8 cellular contexts compared by ENCODE assay signal in genomic region chr2:208013285-208013920, GRCh38. TPM values are rescaled to one million over a fixed set of nuclear protein-coding genes. Genes with fewer than 3 reads are reported as not detected.
DNase-seq lines count a peak whose midpoint lies in the region; ATAC-seq and TF ChIP-seq lines count a peak whose summit lies in the region.
"Not testable (repeated sequence)": the region's sequence is repeated elsewhere in the genome, so short reads cannot be mapped to it uniquely, and the experiment has no call there.

No MANE protein-coding gene starts in this region.

- H3K27me3 Mint-ChIP-seq in endodermal cell (ENCODE audit: insufficient read depth) = not testable (repeated sequence)

- H3K4me2 ChIP-seq in trophoblast cell (ENCODE audit: low read length) = peak overlapping the region; percentile 4

- H2BK12ac ChIP-seq in trophoblast cell (ENCODE audit: low read length) = not testable (repeated sequence)

- H2BK120ac ChIP-seq in trophoblast cell (ENCODE audit: insufficient read depth, low read length, poor library complexity) = not testable (repeated sequence)

- peaks cover 31 to 41% of the 10 kb centered on the region in 2 donors for H3K4me1 ChIP-seq in adrenal gland (replicated peaks in 1 of 2)
- H3K4me1 ChIP-seq in endodermal cell (ENCODE audit: control insufficient read depth, insufficient read depth, low read length); right cardiac atrium (ENCODE audit: control insufficient read depth, insufficient read depth, low read length); trophoblast cell (ENCODE audit: control insufficient read depth in 1 of 2, insufficient read depth in 2 of 2, low read length in 2 of 2): not testable (repeated sequence)

- H3K9me3 ChIP-seq in adrenal gland (replicated peaks in 1 of 3); endodermal cell (ENCODE audit: control insufficient read depth, low read length); right cardiac atrium (ENCODE audit: control insufficient read depth, low read length); trophoblast cell (ENCODE audit: insufficient read depth, low read depth, low read length): not testable (repeated sequence)

- H4K12ac ChIP-seq in trophoblast cell (ENCODE audit: low read depth, low read length) = not testable (repeated sequence)

- H3K4me1 Mint-ChIP-seq in endodermal cell = peaks cover 18% of the 10 kb centered on the region

- DNase-seq in DMS53 treated with DMSO at 0.1 percent for 48 hours (lab: John Stamatoyannopoulos, UW; ENCODE audit: unreplicated experiment) (peak; percentile 78), LHCN-M2 (ENCODE audit: low read depth) (peak; percentile 28), SW480 (ENCODE audit: low spot score) (peak; percentile 45), adrenal gland (peak in 1 of 7 donors; percentile 17)
- not testable (repeated sequence) for DNase-seq in endodermal cell, right cardiac atrium, trophoblast cell

- not testable (repeated sequence) for TF ChIP-seq POLR2A in adrenal gland (IDR thresholded peaks at IDR 0.05)

- H3K14ac ChIP-seq in trophoblast cell (ENCODE audit: low read length) = not testable (repeated sequence)

- intact Hi-C loops in adrenal gland (cut with DNase I); right cardiac atrium (cut with DNase I): not testable (repeated sequence)

- not testable (repeated sequence) for H3K79me2 ChIP-seq in trophoblast cell (ENCODE audit: control insufficient read depth, insufficient read depth, low read length, poor library complexity)

- not testable (repeated sequence) for H3K9ac ChIP-seq in endodermal cell (ENCODE audit: extremely low read depth, low read length, poor library complexity, severe bottlenecking); trophoblast cell (ENCODE audit: low read length)

- 86 to 91% (median 87%) methylated on average over 8 of the region's 8 CpGs for WGBS in adrenal gland, 4 donors
- 97 to 100% methylated on average over 6 to 8 of the region's 8 CpGs for WGBS in endodermal cell (ENCODE audit: insufficient coverage in 1 of 2, insufficient read length in 1 of 2), 2 experiments
- WGBS in right cardiac atrium = 92% methylated on average over 8 of the region's 8 CpGs
- WGBS in trophoblast cell (ENCODE audit: extremely low coverage, insufficient coverage, insufficient read length) = no CpG with 5 or more reads among the region's 8 CpGs

- not testable (repeated sequence) for H3K4ac ChIP-seq in trophoblast cell (ENCODE audit: low read depth, low read length)

- not testable (repeated sequence) for H3K9me3 Mint-ChIP-seq in endodermal cell

- not testable (repeated sequence) for H3K18ac ChIP-seq in trophoblast cell (ENCODE audit: low read length)

- H3K36me3 Mint-ChIP-seq in endodermal cell (ENCODE audit: low read depth) = not testable (repeated sequence)

- H2AK5ac ChIP-seq in trophoblast cell (ENCODE audit: low read length) = not testable (repeated sequence)

- H2BK5ac ChIP-seq in trophoblast cell (ENCODE audit: low read depth, low read length, poor library complexity) = not testable (repeated sequence)

- not testable (repeated sequence) for H3K4me3 Mint-ChIP-seq in endodermal cell

- H3K36me3 ChIP-seq in adrenal gland (replicated peaks in 1 of 2); endodermal cell (ENCODE audit: control insufficient read depth, insufficient read depth, low read length); trophoblast cell (ENCODE audit: control insufficient read depth in 1 of 2, insufficient read depth in 2 of 2, low read length in 2 of 2): not testable (repeated sequence)

- ATAC-seq in right cardiac atrium = not testable (repeated sequence)

- H3K23ac ChIP-seq in trophoblast cell (ENCODE audit: low read length) = not testable (repeated sequence)

- not testable (repeated sequence) for H4K8ac ChIP-seq in trophoblast cell (ENCODE audit: low read depth, low read length)

- H3K27ac Mint-ChIP-seq in endodermal cell = peak overlapping the region; percentile 26

- not testable (repeated sequence) for H3K79me1 ChIP-seq in trophoblast cell (ENCODE audit: low read length)

- H4K91ac ChIP-seq in trophoblast cell (ENCODE audit: low read depth, low read length) = not testable (repeated sequence)

- H3K27me3 ChIP-seq in adrenal gland; endodermal cell (ENCODE audit: control insufficient read depth, insufficient read depth, low read length, poor library complexity, severe bottlenecking); right cardiac atrium (ENCODE audit: control insufficient read depth, insufficient read depth); trophoblast cell (ENCODE audit: insufficient read depth, low read length): not testable (repeated sequence)

- not testable (repeated sequence) for H3K4me3 ChIP-seq in adrenal gland; endodermal cell (ENCODE audit: low read length); right cardiac atrium (ENCODE audit: low read length); trophoblast cell (ENCODE audit: low read depth, low read length)

- peak overlapping the region; percentile 19; the same call in 1 of the 2 replicates for H3K27ac ChIP-seq in 22Rv1
- peak overlapping the region; percentile 43 to 88 (median 79) for H3K27ac ChIP-seq in adrenal gland
- H3K27ac ChIP-seq in endodermal cell (ENCODE audit: low read depth, low read length); trophoblast cell (ENCODE audit: low read depth, low read length): not testable (repeated sequence)
- H3K27ac ChIP-seq in right cardiac atrium (ENCODE audit: low read length) = peak overlapping the region; percentile 67

- TF ChIP-seq CTCF in 22Rv1 (IDR thresholded peaks at IDR 0.05); adrenal gland (IDR thresholded peaks at IDR 0.05); endodermal cell (conservative IDR thresholded peaks at IDR 0.05): not testable (repeated sequence)

- H2AFZ ChIP-seq in trophoblast cell (ENCODE audit: insufficient read depth, low read length, poor library complexity) = not testable (repeated sequence)

RNA-seq across cellular contexts. Expression of gene PLEKHM3, which starts 11.9 kb away (rescaled TPM):
- 3.7 and 7.5 TPM in 2 replicates for total RNA-seq in LHCN-M2 (2014; rRNA removed)
- polyA plus RNA-seq in LHCN-M2 (2012) = 2.1 TPM
- total RNA-seq in adrenal gland = 10 to 100 TPM; 14.4 to 39.6 (median 25.1) TPM
- 10 to 100 TPM in 2 of 3 donors, 1 to 10 TPM in 1; 9.5 to 16.8 (median 11.0) TPM for polyA plus RNA-seq in adrenal gland
- 10 to 100 TPM; 13.3 to 17.9 TPM for total RNA-seq in endodermal cell
- 6.8 TPM for polyA plus RNA-seq in endodermal cell (2013, experiment 1 of 2)
- 6.6 TPM for polyA plus RNA-seq in endodermal cell (2013, experiment 2 of 2)
- total RNA-seq in right cardiac atrium = 10 to 100 TPM in 3 of 4 donors, 1 to 10 TPM in 1; 8.9 to 14.7 (median 13.1) TPM
- polyA plus RNA-seq in right cardiac atrium = 6.8 TPM
- polyA plus RNA-seq in trophoblast cell (2013) = 4.2 and 4.6 TPM in 2 replicates
